20 cellular contexts compared by ENCODE assay signal in genomic region chr5:9869616-9870288, GRCh38.
DNase-seq lines count a peak whose midpoint lies in the region; ATAC-seq, FAIRE-seq and TF ChIP-seq lines count a peak whose summit lies in the region.
"Had no signal": no experiment of that assay in that cellular context is flagged by ENCODE, and none has a peak within 500 bp of the region (broad histone marks: within the 10 kb centered on the region; RNA-seq: fewer than 3 reads in every experiment).

No MANE protein-coding gene starts in this region.

- peak overlapping the region; percentile 10 for H2AFZ ChIP-seq in keratinocyte (ENCODE audit: control insufficient read depth, low read length)
- H2AFZ ChIP-seq in H9 (ENCODE audit: low read length): no peak overlapping the region
- H2AFZ ChIP-seq: parathyroid adenoma had no signal

- H3K36me3 ChIP-seq in bronchial epithelial cell (ENCODE audit: control insufficient read depth, insufficient read depth, low read length) (no peaks in the 10 kb centered on the region), keratinocyte (ENCODE audit: control insufficient read depth in 2 of 2, extremely low read depth in 1 of 2, insufficient read depth in 2 of 2, low read length in 2 of 2) (no peaks in the 10 kb centered on the region)
- H3K36me3 ChIP-seq: BLaER1 treated with 17β-estradiol and CSF1 and Interleukin-3, amounts not matched to agents 10 nM and 100 nM; thoracic aorta had no signal

- H3K9me1 ChIP-seq in keratinocyte (ENCODE audit: control insufficient read depth, extremely low read depth, insufficient read depth, low read length): no peaks in the 10 kb centered on the region

- no peak overlapping the region for H3K4me3 ChIP-seq in bronchial epithelial cell (ENCODE audit: low read depth, low read length)
- H3K4me3 ChIP-seq in keratinocyte (ENCODE audit: control insufficient read depth in 2 of 3, extremely low read depth in 1 of 3, insufficient read depth in 2 of 3, low read depth in 1 of 3, low read length in 3 of 3): no peak overlapping the region
- H3K4me3 ChIP-seq: BLaER1 treated with 17β-estradiol and CSF1 and Interleukin-3, amounts not matched to agents 10 nM and 100 nM; thoracic aorta had no signal

- no peak overlapping the region for H2BK5ac ChIP-seq in H9 (ENCODE audit: insufficient read length, low read length)

- H3K18ac ChIP-seq in H9 (ENCODE audit: insufficient read length, low read depth, low read length): no peak overlapping the region

- no peak overlapping the region for H3K14ac ChIP-seq in H9 (ENCODE audit: insufficient read depth, low read length)

- no peaks in the 10 kb centered on the region for H4K20me1 ChIP-seq in keratinocyte (ENCODE audit: control insufficient read depth, extremely low read depth, insufficient read depth, low read length)
- H4K20me1 ChIP-seq in H9 (ENCODE audit: control insufficient read depth, insufficient read depth, insufficient read length): no peaks in the 10 kb centered on the region
- H4K20me1 ChIP-seq: BLaER1 treated with 17β-estradiol and CSF1 and Interleukin-3, amounts not matched to agents 10 nM and 100 nM had no signal

- no peaks in the 10 kb centered on the region for H3K79me1 ChIP-seq in H9 (ENCODE audit: insufficient read depth, low read depth, low read length, poor library complexity, severe bottlenecking)

- H3K36me3 Mint-ChIP-seq in H9 (ENCODE audit: insufficient read depth in 1 of 3, low read depth in 3 of 3): peaks cover 25 to 36% (median 31%) of the 10 kb centered on the region in 3 experiments
- H3K36me3 Mint-ChIP-seq: activated naive CD8-positive, alpha-beta T cell treated with anti-CD3 and anti-CD28 coated beads, Interleukin-2, amount 10 ng/mL, durations not matched to agents 7 days and 5 days had no signal

- H3K56ac ChIP-seq in H9 (ENCODE audit: insufficient read length, low read depth, low read length): no peak overlapping the region

- FAIRE-seq in bronchial epithelial cell (lab: Jason Lieb, UNC) (no peak), keratinocyte (lab: Jason Lieb, UNC) (peak; percentile 36)
- FAIRE-seq: islet of Langerhans had no signal

- no peak overlapping the region for H2BK12ac ChIP-seq in H9 (ENCODE audit: insufficient read length, low read depth, low read length)

- peaks cover 11% of the 10 kb centered on the region for H3K4me1 ChIP-seq in keratinocyte (ENCODE audit: control insufficient read depth, extremely low read depth, insufficient read depth, low read length)
- H3K4me1 ChIP-seq in H9 (ENCODE audit: insufficient read depth, low read length): no peaks in the 10 kb centered on the region
- H3K4me1 ChIP-seq: BLaER1 treated with 17β-estradiol and CSF1 and Interleukin-3, amounts not matched to agents 10 nM and 100 nM had no signal

- ATAC-seq in sciatic nerve (no peak), GM21381 (IDR thresholded peaks at IDR 0.05; ENCODE audit: unreplicated experiment) (no peak)

- H3K9me3 Mint-ChIP-seq in H9: peaks cover 47 to 48% of the 10 kb centered on the region in 2 experiments

- H2BK20ac ChIP-seq in H9 (ENCODE audit: low read depth, low read length, poor library complexity, severe bottlenecking): no peak overlapping the region

- no peak overlapping the region for H3K4me3 Mint-ChIP-seq in H9
- H3K4me3 Mint-ChIP-seq: activated CD4-positive, alpha-beta T cell treated with anti-CD3 and anti-CD28 coated beads, Interleukin-2, amount 10 ng/mL, durations not matched to agents 24 days and 14 days; activated naive CD8-positive, alpha-beta T cell treated with anti-CD3 and anti-CD28 coated beads, Interleukin-2, amount 10 ng/mL, durations not matched to agents 7 days and 5 days; activated T-cell treated with anti-CD3 and anti-CD28 coated beads, Interleukin-2, amount 50 U/mL, for 24 hours had no signal

- H3K79me2 ChIP-seq in keratinocyte (ENCODE audit: control insufficient read depth, insufficient read depth, low read length) (no peaks in the 10 kb centered on the region), H9 (ENCODE audit: insufficient read depth, low read length) (no peaks in the 10 kb centered on the region)
- H3K79me2 ChIP-seq: parathyroid adenoma had no signal

- no CpG with 5 or more reads among the region's 2 CpGs for WGBS in H9 (ENCODE audit: extremely low coverage, insufficient read length, low lambda C conversion rate)

- no peaks in the 10 kb centered on the region for H3K27me3 ChIP-seq in bronchial epithelial cell (ENCODE audit: control insufficient read depth, insufficient read depth, low read length)
- no peaks in the 10 kb centered on the region for H3K27me3 ChIP-seq in keratinocyte (ENCODE audit: control insufficient read depth, extremely low read depth, insufficient read depth, low read length)
- H3K27me3 ChIP-seq in H9 (ENCODE audit: insufficient read depth, low read length): no peaks in the 10 kb centered on the region
- H3K27me3 ChIP-seq: BLaER1 treated with 17β-estradiol and CSF1 and Interleukin-3, amounts not matched to agents 10 nM and 100 nM had no signal

- H4K91ac ChIP-seq in H9 (ENCODE audit: insufficient read length, low read depth, low read length): no peak overlapping the region

- H3K27ac ChIP-seq in keratinocyte (ENCODE audit: control insufficient read depth, insufficient read depth, low read length): peak overlapping the region; percentile 51
- no peak overlapping the region for H3K27ac ChIP-seq in H9 (ENCODE audit: insufficient read length, low read depth, low read length)
- H3K27ac ChIP-seq: BLaER1 treated with 17β-estradiol and CSF1 and Interleukin-3, amounts not matched to agents 10 nM and 100 nM; parathyroid adenoma; thoracic aorta had no signal

- no peak overlapping the region for H3K4ac ChIP-seq in H9 (ENCODE audit: low read depth, low read length)

- H3K4me2 ChIP-seq in keratinocyte (ENCODE audit: control insufficient read depth, extremely low read depth, insufficient read depth, low read depth, low read length) (peak overlapping the region; percentile 27), H9 (ENCODE audit: insufficient read depth, insufficient read length, low read length) (no peak overlapping the region)
- H3K4me2 ChIP-seq: BLaER1 treated with 17β-estradiol and CSF1 and Interleukin-3, amounts not matched to agents 10 nM and 100 nM had no signal

- TF ChIP-seq CTCF in AG09319 (IDR thresholded peaks at IDR 0.05; ENCODE audit: low read depth, low read length) (no peak), bronchial epithelial cell (IDR thresholded peaks at IDR 0.05; ENCODE audit: insufficient read depth, low read length, severe bottlenecking) (no peak), keratinocyte (optimal IDR thresholded peaks at IDR 0.05 in 1 of 3, IDR thresholded peaks at IDR 0.05 in 1 of 3, conservative IDR thresholded peaks at IDR 0.05 in 1 of 3; ENCODE audit: extremely low read depth in 1 of 3, insufficient read depth in 2 of 3, low read length in 3 of 3) (no peak), H9 (conservative IDR thresholded peaks at IDR 0.05) (no peak)

- H2AK5ac ChIP-seq in H9 (ENCODE audit: insufficient read length, low read length): no peak overlapping the region

- H3K27ac Mint-ChIP-seq in H9: no peak overlapping the region
- H3K27ac Mint-ChIP-seq: activated CD4-positive, alpha-beta T cell treated with anti-CD3 and anti-CD28 coated beads, Interleukin-2, amount 10 ng/mL, durations not matched to agents 24 days and 14 days; activated naive CD8-positive, alpha-beta T cell treated with anti-CD3 and anti-CD28 coated beads, Interleukin-2, amount 10 ng/mL, durations not matched to agents 7 days and 5 days; activated T-cell treated with anti-CD3 and anti-CD28 coated beads, Interleukin-2, amount 50 U/mL, for 24 hours had no signal

- no peak overlapping the region for H4K5ac ChIP-seq in H9 (ENCODE audit: insufficient read length, low read depth, low read length)

- H3K4me1 Mint-ChIP-seq in H9: no peaks in the 10 kb centered on the region
- H3K4me1 Mint-ChIP-seq: activated CD4-positive, alpha-beta T cell treated with anti-CD3 and anti-CD28 coated beads, Interleukin-2, amount 10 ng/mL, durations not matched to agents 24 days and 14 days; activated naive CD8-positive, alpha-beta T cell treated with anti-CD3 and anti-CD28 coated beads, Interleukin-2, amount 10 ng/mL, durations not matched to agents 7 days and 5 days had no signal

- intact Hi-C loops in sciatic nerve (cut with DNase I): no loop called here

- H3K23ac ChIP-seq in H9 (ENCODE audit: insufficient read length, low read depth, low read length): no peak overlapping the region

- no peak overlapping the region for H3K9ac ChIP-seq in keratinocyte (ENCODE audit: control insufficient read depth, extremely low read depth, insufficient read depth, low read length)
- no peak overlapping the region for H3K9ac ChIP-seq in H9 (ENCODE audit: extremely low read depth, insufficient read length, low read length)
- H3K9ac ChIP-seq: BLaER1 treated with 17β-estradiol and CSF1 and Interleukin-3, amounts not matched to agents 10 nM and 100 nM; parathyroid adenoma had no signal

- no peaks in the 10 kb centered on the region for H3K23me2 ChIP-seq in H9 (ENCODE audit: insufficient read length, low read depth, low read length, poor library complexity, severe bottlenecking)

- H3K9me3 ChIP-seq in keratinocyte (ENCODE audit: control insufficient read depth, low read depth, low read length) (peaks cover 5% of the 10 kb centered on the region), H9 (ENCODE audit: control insufficient read depth, low read depth, low read length) (no peaks in the 10 kb centered on the region)

- H3T11ph ChIP-seq in H9 (ENCODE audit: low read length): no peak overlapping the region

- H4K8ac ChIP-seq in H9 (replicated peaks; ENCODE audit: insufficient read length, low read depth, low read length): no peak overlapping the region

- H3K27me3 Mint-ChIP-seq in H9 (ENCODE audit: low read depth): peaks cover 5% of the 10 kb centered on the region; the same call in 1 of the 2 replicates
- H3K27me3 Mint-ChIP-seq: activated CD4-positive, alpha-beta T cell treated with anti-CD3 and anti-CD28 coated beads, Interleukin-2, amount 10 ng/mL, durations not matched to agents 24 days and 14 days; activated naive CD8-positive, alpha-beta T cell treated with anti-CD3 and anti-CD28 coated beads, Interleukin-2, amount 10 ng/mL, durations not matched to agents 7 days and 5 days; activated T-cell treated with anti-CD3 and anti-CD28 coated beads, Interleukin-2, amount 50 U/mL, for 24 hours had no signal

- H2BK120ac ChIP-seq in H9 (ENCODE audit: low read depth, low read length, poor library complexity, severe bottlenecking): no peak overlapping the region

- DNase-seq in AG09319 (ENCODE audit: extremely low read depth, low read depth) (peak; percentile 20), M059J (ENCODE audit: low read depth) (peak; percentile 93), bronchial epithelial cell (ENCODE audit: low read depth) (peak; percentile 93), keratinocyte (ENCODE audit: low read depth, low spot score) (no peak), sciatic nerve (ENCODE audit: low spot score) (no peak), H9 (no peak), NOMO-1 treated with DMSO at 0.1 percent for 48 hours (lab: John Stamatoyannopoulos, UW; ENCODE audit: unreplicated experiment) (no peak)
- DNase-seq: activated CD4-positive, alpha-beta T cell treated with anti-CD3 and anti-CD28 coated beads, Interleukin-2, amount 10 ng/mL, durations not matched to agents 24 days and 14 days; activated naive CD8-positive, alpha-beta T cell treated with anti-CD3 and anti-CD28 coated beads, Interleukin-2, amount 10 ng/mL, durations not matched to agents 7 days and 5 days; activated T-cell treated with anti-CD3 and anti-CD28 coated beads, Interleukin-2, amount 50 U/mL, for 24 hours; dermis blood vessel endothelial cell; DMS53; foreskin melanocyte; NCI-H146; SHP77 had no signal

- no peak overlapping the region for H2BK15ac ChIP-seq in H9 (ENCODE audit: low read depth, low read length)

- dilution Hi-C loops in keratinocyte (cut with MboI; ENCODE audit: extremely low pct_ligation_motif_present, low sequenced_read_pairs): no loop called here

Comparison
In these comparisons a context has a peak if more than half of its experiments do, and no peak if none do; other contexts are left out.
1. DNase-seq: peak in AG09319 (single experiment), M059J (single experiment) and bronchial epithelial cell (single experiment); none in keratinocyte (single experiment), sciatic nerve (single experiment), H9 (single experiment) and NOMO-1 treated with DMSO at 0.1 percent for 48 hours (single experiment).